In genomic region chr21:35144978-35145377, GRCh38 we compare ENCODE assay signal across 20 cellular contexts.
DNase-seq lines count a peak whose midpoint lies in the region; ATAC-seq, FAIRE-seq and TF ChIP-seq lines count a peak whose summit lies in the region.
"Had no signal": no experiment of that assay in that cellular context is flagged by ENCODE, and none has a peak within 500 bp of the region (broad histone marks: within the 10 kb centered on the region; RNA-seq: fewer than 3 reads in every experiment).

No MANE protein-coding gene starts in this region.

- H3K4me2 ChIP-seq in keratinocyte (ENCODE audit: control insufficient read depth, extremely low read depth, insufficient read depth, low read depth, low read length): no peak overlapping the region
- H3K4me2 ChIP-seq: A549 had no signal

- peaks cover 51% of the 10 kb centered on the region for H3K4me1 Mint-ChIP-seq in activated CD4-positive, alpha-beta T cell treated with anti-CD3 and anti-CD28 coated beads for 36 hours
- H3K4me1 Mint-ChIP-seq in Calu3 (ENCODE audit: low read depth, unreplicated experiment): peaks cover 35% of the 10 kb centered on the region
- peaks cover 9% of the 10 kb centered on the region for H3K4me1 Mint-ChIP-seq in activated T-helper 17 cell treated with anti-CD3 and anti-CD28 coated beads, Interleukin-2, amount 50 U/mL, for 72 hours

- H3K9me3 ChIP-seq in keratinocyte (ENCODE audit: control insufficient read depth, low read depth, low read length): no peaks in the 10 kb centered on the region
- H3K9me3 ChIP-seq: A549, Caco-2 had no signal

- no peaks in the 10 kb centered on the region for H4K20me1 ChIP-seq in keratinocyte (ENCODE audit: control insufficient read depth, extremely low read depth, insufficient read depth, low read length)

- H3K4me1 ChIP-seq in keratinocyte (ENCODE audit: control insufficient read depth, extremely low read depth, insufficient read depth, low read length): peaks cover 52% of the 10 kb centered on the region
- H3K4me1 ChIP-seq: A549, Caco-2 had no signal

- H3K36me3 Mint-ChIP-seq in activated CD4-positive, alpha-beta T cell treated with anti-CD3 and anti-CD28 coated beads for 36 hours (ENCODE audit: low read depth): peaks cover 5% of the 10 kb centered on the region
- peaks cover 10% of the 10 kb centered on the region for H3K36me3 Mint-ChIP-seq in Calu3 (ENCODE audit: insufficient read depth, unreplicated experiment)
- H3K36me3 Mint-ChIP-seq in activated T-helper 17 cell treated with anti-CD3 and anti-CD28 coated beads, Interleukin-2, amount 50 U/mL, for 72 hours (ENCODE audit: low read depth): no peaks in the 10 kb centered on the region

- peak overlapping the region; percentile 72 for H3K9ac ChIP-seq in keratinocyte (ENCODE audit: control insufficient read depth, extremely low read depth, insufficient read depth, low read length)

- H3K4me3 Mint-ChIP-seq in activated CD4-positive, alpha-beta T cell treated with anti-CD3 and anti-CD28 coated beads for 36 hours: no peak overlapping the region
- H3K4me3 Mint-ChIP-seq in Calu3 (ENCODE audit: low read depth, unreplicated experiment): no peak overlapping the region
- H3K4me3 Mint-ChIP-seq in activated T-helper 17 cell treated with anti-CD3 and anti-CD28 coated beads, Interleukin-2, amount 50 U/mL, for 72 hours: no peak overlapping the region
- H3K4me3 Mint-ChIP-seq: CD4-positive, alpha-beta T cell; HFFc6 had no signal

- H3K79me2 ChIP-seq in keratinocyte (ENCODE audit: control insufficient read depth, insufficient read depth, low read length): no peaks in the 10 kb centered on the region

- TF ChIP-seq CTCF in Calu3 (IDR thresholded peaks at IDR 0.05; ENCODE audit: unreplicated experiment) (no peak), keratinocyte (optimal IDR thresholded peaks at IDR 0.05 in 1 of 3, IDR thresholded peaks at IDR 0.05 in 1 of 3, conservative IDR thresholded peaks at IDR 0.05 in 1 of 3; ENCODE audit: extremely low read depth in 1 of 3, insufficient read depth in 2 of 3, low read length in 3 of 3) (no peak)

- POLR2A ChIA-PET in activated CD4-positive, alpha-beta T cell treated with anti-CD3 and anti-CD28 coated beads for 36 hours (lab: Charles Lee): no interaction called here

- dilution Hi-C loops in keratinocyte (cut with MboI; ENCODE audit: extremely low pct_ligation_motif_present, low sequenced_read_pairs): no loop called here

- CTCF ChIA-PET in activated CD4-positive, alpha-beta T cell treated with anti-CD3 and anti-CD28 coated beads for 36 hours (lab: Charles Lee): no interaction called here
- CTCF ChIA-PET in Calu3 (lab: Charles Lee): interaction anchor here (0.6 kb wide), 1 partner anchor 250 kb away, joined by 3 read pairs; no protein-coding TSS in a partner anchor

- BruUV-seq in Calu3 (replicated peaks; lab: Mats Ljungman, UMichigan): no TSS peak

- FAIRE-seq in keratinocyte (lab: Jason Lieb, UNC): peak; percentile 36
- FAIRE-seq: A549 had no signal

- H3K27ac Mint-ChIP-seq in activated CD4-positive, alpha-beta T cell treated with anti-CD3 and anti-CD28 coated beads for 36 hours: peak overlapping the region; percentile 19
- H3K27ac Mint-ChIP-seq in Calu3 (ENCODE audit: unreplicated experiment): peak overlapping the region; percentile 85
- no peak overlapping the region for H3K27ac Mint-ChIP-seq in activated T-helper 17 cell treated with anti-CD3 and anti-CD28 coated beads, Interleukin-2, amount 50 U/mL, for 72 hours
- H3K27ac Mint-ChIP-seq: CD4-positive, alpha-beta T cell; HFFc6 had no signal

- no peaks in the 10 kb centered on the region for H3K36me3 ChIP-seq in keratinocyte (ENCODE audit: control insufficient read depth in 2 of 2, extremely low read depth in 1 of 2, insufficient read depth in 2 of 2, low read length in 2 of 2)

- no peaks in the 10 kb centered on the region for H3K27me3 ChIP-seq in keratinocyte (ENCODE audit: control insufficient read depth, extremely low read depth, insufficient read depth, low read length)

- H2AFZ ChIP-seq in keratinocyte (ENCODE audit: control insufficient read depth, low read length): no peak overlapping the region

- H3K9me3 Mint-ChIP-seq in activated CD4-positive, alpha-beta T cell treated with anti-CD3 and anti-CD28 coated beads for 36 hours (ENCODE audit: low read depth): peaks cover 5% of the 10 kb centered on the region
- no peaks in the 10 kb centered on the region for H3K9me3 Mint-ChIP-seq in Calu3 (ENCODE audit: low read depth, unreplicated experiment)
- no peaks in the 10 kb centered on the region for H3K9me3 Mint-ChIP-seq in activated T-helper 17 cell treated with anti-CD3 and anti-CD28 coated beads, Interleukin-2, amount 50 U/mL, for 72 hours
- H3K9me3 Mint-ChIP-seq: CD4-positive, alpha-beta T cell; HFFc6 had no signal

- no peaks in the 10 kb centered on the region for H3K27me3 Mint-ChIP-seq in activated CD4-positive, alpha-beta T cell treated with anti-CD3 and anti-CD28 coated beads for 36 hours
- H3K27me3 Mint-ChIP-seq in Calu3 (ENCODE audit: unreplicated experiment): no peaks in the 10 kb centered on the region
- H3K27me3 Mint-ChIP-seq in activated T-helper 17 cell treated with anti-CD3 and anti-CD28 coated beads, Interleukin-2, amount 50 U/mL, for 72 hours: no peaks in the 10 kb centered on the region
- H3K27me3 Mint-ChIP-seq: CD4-positive, alpha-beta T cell had no signal

- H3K27ac ChIP-seq in keratinocyte (ENCODE audit: control insufficient read depth, insufficient read depth, low read length): peak overlapping the region; percentile 74
- H3K27ac ChIP-seq: 22Rv1, A549, C4-2B had no signal

- no peaks in the 10 kb centered on the region for H3K9me1 ChIP-seq in keratinocyte (ENCODE audit: control insufficient read depth, extremely low read depth, insufficient read depth, low read length)

- no peak overlapping the region for H3K4me3 ChIP-seq in keratinocyte (ENCODE audit: control insufficient read depth in 2 of 3, extremely low read depth in 1 of 3, insufficient read depth in 2 of 3, low read depth in 1 of 3, low read length in 3 of 3)
- H3K4me3 ChIP-seq: A549 had no signal

- DNase-seq in activated CD4-positive, alpha-beta T cell treated with anti-CD3 and anti-CD28 coated beads for 36 hours: no peak
- DNase-seq in activated CD4-positive, alpha-beta T cell treated with anti-CD3 and anti-CD28 coated beads, Interleukin-2, amount 50 U/mL, for 48 hours: no peak
- DNase-seq in Calu3 (no peak), keratinocyte (ENCODE audit: low read depth, low spot score) (no peak), HuH-7.5 (ENCODE audit: low spot score) (no peak), NCI-H2227 treated with DMSO at 0.1 percent for 48 hours (lab: John Stamatoyannopoulos, UW) (no peak)
- DNase-seq: AML-193; Caco-2; CD4-positive, alpha-beta T cell; DMS153; DMS79; GDM1; GOT3; H7; HFFc6 had no signal

- intact Hi-C loops in activated CD4-positive, alpha-beta T cell treated with anti-CD3 and anti-CD28 coated beads for 36 hours (cut with DNase I, micrococcal nuclease): no loop called here
- intact Hi-C loops in Calu3 (cut with micrococcal nuclease; ENCODE audit: unreplicated experiment): loop anchor here (5.0 kb wide), 1 partner anchor 52 kb away; no protein-coding TSS in a partner anchor

- ATAC-seq in activated CD4-positive, alpha-beta T cell treated with anti-CD3 and anti-CD28 coated beads for 36 hours: peak; percentile 59
- ATAC-seq in activated T-helper 17 cell treated with anti-CD3 and anti-CD28 coated beads, Interleukin-2, amount 50 U/mL, for 72 hours (replicated peaks): peak; percentile 32
- ATAC-seq: A549, HCT116 had no signal
